ENCODE assay signal across 8 cellular contexts in genomic region chr7:726854-727103, GRCh38. TPM values are rescaled to one million over a fixed set of nuclear protein-coding genes. Genes with fewer than 3 reads are reported as not detected.
DNase-seq lines count a peak whose midpoint lies in the region; ATAC-seq, FAIRE-seq and TF ChIP-seq lines count a peak whose summit lies in the region.

No MANE protein-coding gene starts in this region.

- TF ChIP-seq CTCF in coronary artery (IDR thresholded peaks at IDR 0.05): no peak
- no peak for TF ChIP-seq CTCF in natural killer cell (IDR thresholded peaks at IDR 0.05)
- TF ChIP-seq CTCF in D721Med (IDR thresholded peaks at IDR 0.05; ENCODE audit: insufficient read depth, missing control alignments): no peak

- H3K27me3 Mint-ChIP-seq in natural killer cell (ENCODE audit: low read depth in 2 of 2): no peaks in the 10 kb centered on the region

- H3K4me3 Mint-ChIP-seq in natural killer cell: no peak overlapping the region

- no peaks in the 10 kb centered on the region for H3K9me3 Mint-ChIP-seq in natural killer cell

- no peak for FAIRE-seq in D721Med (lab: Jason Lieb, UNC)

- no peak overlapping the region for H3K27ac Mint-ChIP-seq in natural killer cell

- peaks cover 6 to 23% of the 10 kb centered on the region in 2 donors for H3K4me1 Mint-ChIP-seq in natural killer cell

- H3K4me3 ChIP-seq in coronary artery: peak overlapping the region; percentile 82

- no peaks in the 10 kb centered on the region for H3K36me3 Mint-ChIP-seq in natural killer cell

- peak; percentile 33 for ATAC-seq in GM19035 (IDR thresholded peaks at IDR 0.05; ENCODE audit: unreplicated experiment)
- peak; percentile 25 for ATAC-seq in HG03520 (IDR thresholded peaks at IDR 0.05; ENCODE audit: unreplicated experiment)
- peak; percentile 36 to 45 (median 36) for ATAC-seq in natural killer cell

- H3K27ac ChIP-seq in coronary artery: peak overlapping the region in 1 of 2 donors; percentile 60

- DNase-seq in coronary artery (ENCODE audit: low spot score) (no peak), natural killer cell (no peak), D721Med (ENCODE audit: insufficient read length, low spot score) (no peak), NCI-H446 treated with DMSO at 0.1 percent for 48 hours (lab: John Stamatoyannopoulos, UW) (no peak), MV-4-11 (lab: John Stamatoyannopoulos, UW) (no peak)
- DNase-seq in stimulated activated CD8-positive, alpha-beta memory T cell treated with anti-CD3 and anti-CD28 coated beads, Interleukin-4, amount 100 ng/mL, for 48 hours: no peak

- intact Hi-C loops in natural killer cell (cut with micrococcal nuclease): no loop called here

RNA-seq across cellular contexts. Expression of gene DNAAF5, which starts 0.3 kb away (rescaled TPM):
- 10 to 100 TPM in 2 of 3 donors, 1 to 10 TPM in 1; 6.7 to 10.3 (median 10.3) TPM for total RNA-seq in natural killer cell

RNA-seq across cellular contexts. Expression of gene PRKAR1B, which starts 0.3 kb away (rescaled TPM):
- 1 to 10 TPM; 2.4 to 3.8 (median 3.0) TPM for total RNA-seq in natural killer cell
